In genomic region chr12:76560083-76560491, GRCh38 we compare ENCODE assay signal across 8 cellular contexts. TPM values are rescaled to one million over a fixed set of nuclear protein-coding genes. Genes with fewer than 3 reads are reported as not detected.
DNase-seq lines count a peak whose midpoint lies in the region; ATAC-seq and TF ChIP-seq lines count a peak whose summit lies in the region.

No MANE protein-coding gene starts in this region.

- POLR2A ChIA-PET in CD4-positive, alpha-beta T cell (lab: Charles Lee), result interaction anchor here (0.7 to 3.5 kb wide), 8 partner anchors 9 to 557 kb away, joined by 3 to 39 read pairs (median 11); partner anchors contain the start of genes NAP1L1 and ZDHHC17

- TF ChIP-seq CTCF in CD4-positive, alpha-beta T cell (IDR thresholded peaks at IDR 0.05), result no peak
- TF ChIP-seq CTCF in colonic mucosa (IDR thresholded peaks at IDR 0.05) (no peak), nephron progenitor cell (IDR thresholded peaks at IDR 0.05) (no peak)

- H3K9me3 ChIP-seq in CD4-positive, alpha-beta T cell (ENCODE audit: control insufficient read depth, low read length), result no peaks in the 10 kb centered on the region
- H3K9me3 ChIP-seq in colonic mucosa, result no peaks in the 10 kb centered on the region

- peak; percentile 1 for ATAC-seq in CD4-positive, alpha-beta T cell (ENCODE audit: poor library complexity)
- ATAC-seq in GM21447 (IDR thresholded peaks at IDR 0.05; ENCODE audit: unreplicated experiment), result peak; percentile 42

- H3K4me3 ChIP-seq in colonic mucosa, result peak overlapping the region; percentile 95

- H3K27me3 Mint-ChIP-seq in CD4-positive, alpha-beta T cell, result no peaks in the 10 kb centered on the region
- H3K27me3 Mint-ChIP-seq in nephron progenitor cell (ENCODE audit: low read depth, poor library complexity), result no peaks in the 10 kb centered on the region

- peak overlapping the region; percentile 89 to 97 for H3K9ac ChIP-seq in colonic mucosa (ENCODE audit: low read depth in 2 of 2, low read length in 2 of 2)

- H3K36me3 Mint-ChIP-seq in CD4-positive, alpha-beta T cell (ENCODE audit: low read depth), result peaks cover 33% of the 10 kb centered on the region
- no peaks in the 10 kb centered on the region for H3K36me3 Mint-ChIP-seq in nephron progenitor cell (ENCODE audit: low read depth)

- intact Hi-C loops in CD4-positive, alpha-beta T cell (cut with DNase I, micrococcal nuclease), result loop anchor here in 1 of 2 experiments (2.0 to 10.0 kb wide), 2 partner anchors 203 to 1055 kb away; no protein-coding TSS in a partner anchor
- intact Hi-C loops in colonic mucosa (cut with DNase I) (loop anchor here (10.0 kb wide), 1 partner anchor 215 kb away; the partner anchor contains the start of gene BBS10), head of caudate nucleus (cut with DNase I) (loop anchor here (10.0 kb wide), 1 partner anchor 1045 kb away; the partner anchor contains the start of gene KRR1)

- H3K27ac ChIP-seq in CD4-positive, alpha-beta T cell (ENCODE audit: low read depth, low read length), result peak overlapping the region; percentile 99
- peak overlapping the region; percentile 85 for H3K27ac ChIP-seq in colonic mucosa

- H3K4me1 Mint-ChIP-seq in CD4-positive, alpha-beta T cell (ENCODE audit: low read depth), result peaks cover 41% of the 10 kb centered on the region
- peaks cover 50% of the 10 kb centered on the region for H3K4me1 Mint-ChIP-seq in nephron progenitor cell

- H3K27ac Mint-ChIP-seq in CD4-positive, alpha-beta T cell, result peak overlapping the region; percentile 95
- H3K27ac Mint-ChIP-seq in nephron progenitor cell, result peak overlapping the region; percentile 99

- H3K4me1 ChIP-seq in colonic mucosa, result no peaks in the 10 kb centered on the region

- CTCF ChIA-PET in CD4-positive, alpha-beta T cell (lab: Charles Lee), result interaction anchor here (1.1 kb wide), 1 partner anchor 104 kb away, joined by 3 read pairs; no protein-coding TSS in a partner anchor

- H3K27me3 ChIP-seq in CD4-positive, alpha-beta T cell (ENCODE audit: control insufficient read depth, insufficient read depth, low read length), result no peaks in the 10 kb centered on the region
- no peaks in the 10 kb centered on the region for H3K27me3 ChIP-seq in colonic mucosa

- peak overlapping the region; percentile 94 for H3K4me3 Mint-ChIP-seq in CD4-positive, alpha-beta T cell
- H3K4me3 Mint-ChIP-seq in nephron progenitor cell, result peak overlapping the region; percentile 97

- no peaks in the 10 kb centered on the region for H3K9me3 Mint-ChIP-seq in CD4-positive, alpha-beta T cell
- no peaks in the 10 kb centered on the region for H3K9me3 Mint-ChIP-seq in nephron progenitor cell

- DNase-seq in CD4-positive, alpha-beta T cell, result no peak
- peak; percentile 32 to 59 for DNase-seq in Kasumi-1 (lab: John Stamatoyannopoulos, UW)
- no peak for DNase-seq in colonic mucosa
- no peak for DNase-seq in nephron progenitor cell
- DNase-seq in NCI-H146 (lab: John Stamatoyannopoulos, UW), result no peak
- no peak for DNase-seq in head of caudate nucleus
- no peak for DNase-seq in NK-92 treated with Interleukin-12 subunit alpha and Interleukin-12 subunit beta, amount 100 ng/mL, for 24 hours (lab: John Stamatoyannopoulos, UW)

- H3K36me3 ChIP-seq in colonic mucosa, result no peaks in the 10 kb centered on the region

RNA-seq across cellular contexts. Expression of gene OSBPL8, which starts 0.5 kb away (rescaled TPM):
- total RNA-seq in CD4-positive, alpha-beta T cell, result 100 to 1,000 TPM; 154 to 160 TPM
- 10 to 100 TPM; 25.9 to 32.8 TPM for total RNA-seq in colonic mucosa

Comparison
In these comparisons a context has a peak if more than half of its experiments do, and no peak if none do; other contexts are left out.
1. DNase-seq: peak in Kasumi-1 (2 of 2); none in CD4-positive, alpha-beta T cell (0 of 10), colonic mucosa (single experiment), nephron progenitor cell (single experiment), NCI-H146 (single experiment), head of caudate nucleus (0 of 42) and NK-92 treated with Interleukin-12 subunit alpha and Interleukin-12 subunit beta, amount 100 ng/mL, for 24 hours (single experiment).
2. RNA of gene OSBPL8, which starts 0.5 kb away (total RNA-seq): 154 to 160 TPM in CD4-positive, alpha-beta T cell; 25.9 to 32.8 TPM in colonic mucosa; every median in the first group is over 4 times any median in the second.